9 cellular contexts compared by ENCODE assay signal in genomic region chr22:22235564-22235963, GRCh38. TPM values are rescaled to one million over a fixed set of nuclear protein-coding genes. Genes with fewer than 3 reads are reported as not detected.
A peak's percentile ranks its signal among the peaks of the same experiment; 100 is the strongest.
DNase-seq lines count a peak whose midpoint lies in the region; ATAC-seq and TF ChIP-seq lines count a peak whose summit lies in the region.
"Had no signal": no experiment of that assay in that cellular context is flagged by ENCODE, and none has a peak within 500 bp of the region (broad histone marks: within the 10 kb centered on the region; RNA-seq: fewer than 3 reads in every experiment).

No MANE protein-coding gene starts in this region.

- H3K27ac Mint-ChIP-seq in chondrocyte (ENCODE audit: unreplicated experiment) (no peak overlapping the region), neural crest cell (ENCODE audit: unreplicated experiment) (no peak overlapping the region)
- H3K27ac Mint-ChIP-seq: activated naive CD4-positive, alpha-beta T cell treated with anti-CD3 and anti-CD28 coated beads, Interleukin-2, amount 50 U/mL, for 24 hours had no signal

- H3K36me3 Mint-ChIP-seq in chondrocyte (ENCODE audit: low read depth): no peaks in the 10 kb centered on the region
- H3K36me3 Mint-ChIP-seq in neural crest cell (ENCODE audit: low read depth): no peaks in the 10 kb centered on the region
- H3K36me3 Mint-ChIP-seq: activated naive CD4-positive, alpha-beta T cell treated with anti-CD3 and anti-CD28 coated beads, Interleukin-2, amount 50 U/mL, for 24 hours had no signal

- TF ChIP-seq CTCF in VCaP (conservative IDR thresholded peaks at IDR 0.05): peak; percentile 16; the same call in 1 of the 2 replicates
- peak; percentile 62 for TF ChIP-seq CTCF in chondrocyte (IDR thresholded peaks at IDR 0.05)
- peak; percentile 57 for TF ChIP-seq CTCF in neural crest cell (conservative IDR thresholded peaks at IDR 0.05)

- H3K9me3 Mint-ChIP-seq in chondrocyte (ENCODE audit: low read depth) (no peaks in the 10 kb centered on the region), neural crest cell (no peaks in the 10 kb centered on the region)
- H3K9me3 Mint-ChIP-seq: activated naive CD4-positive, alpha-beta T cell treated with anti-CD3 and anti-CD28 coated beads, Interleukin-2, amount 50 U/mL, for 24 hours had no signal

- no peak for ATAC-seq in HG03108 (IDR thresholded peaks at IDR 0.05; ENCODE audit: unreplicated experiment)
- no peak for ATAC-seq in GM21423 (IDR thresholded peaks at IDR 0.05; ENCODE audit: unreplicated experiment)
- no peak for ATAC-seq in HG02981 (IDR thresholded peaks at IDR 0.05; ENCODE audit: unreplicated experiment)

- H3K4me3 Mint-ChIP-seq in chondrocyte (ENCODE audit: unreplicated experiment) (no peak overlapping the region), neural crest cell (no peak overlapping the region)
- H3K4me3 Mint-ChIP-seq: activated naive CD4-positive, alpha-beta T cell treated with anti-CD3 and anti-CD28 coated beads, Interleukin-2, amount 50 U/mL, for 24 hours had no signal

- DNase-seq in NCI-H1694 (lab: John Stamatoyannopoulos, UW): peak; percentile 41
- DNase-seq in NCI-H1694 treated with DMSO at 0.1 percent for 48 hours (lab: John Stamatoyannopoulos, UW): no peak
- DNase-seq in chondrocyte (ENCODE audit: low spot score): no peak
- peak; percentile 33 for DNase-seq in neural crest cell (ENCODE audit: low read depth, low spot score)

- H3K27ac ChIP-seq in VCaP: no peak overlapping the region

- H3K27me3 Mint-ChIP-seq in chondrocyte (ENCODE audit: low read depth): peaks cover 32% of the 10 kb centered on the region
- peaks cover 75% of the 10 kb centered on the region for H3K27me3 Mint-ChIP-seq in neural crest cell (ENCODE audit: low read depth)
- H3K27me3 Mint-ChIP-seq: activated naive CD4-positive, alpha-beta T cell treated with anti-CD3 and anti-CD28 coated beads, Interleukin-2, amount 50 U/mL, for 24 hours had no signal

- no peaks in the 10 kb centered on the region for H3K4me1 Mint-ChIP-seq in chondrocyte (ENCODE audit: low read depth)
- H3K4me1 Mint-ChIP-seq in neural crest cell: peaks cover 14% of the 10 kb centered on the region
- H3K4me1 Mint-ChIP-seq: activated naive CD4-positive, alpha-beta T cell treated with anti-CD3 and anti-CD28 coated beads, Interleukin-2, amount 50 U/mL, for 24 hours had no signal

RNA-seq across cellular contexts. Expression of gene VPREB1, which starts 9.0 kb away (rescaled TPM):
- total RNA-seq in chondrocyte (not detected in 3 replicates), neural crest cell (not detected in 2 replicates)

Comparison
In these comparisons a context has a peak if more than half of its experiments do, and no peak if none do; other contexts are left out.
1. DNase-seq: peak in NCI-H1694 (single experiment) and neural crest cell (single experiment); none in NCI-H1694 treated with DMSO at 0.1 percent for 48 hours (single experiment) and chondrocyte (single experiment).
2. Peak in every context shown above with its lines, with median percentiles within 50 percentile points of each other: CTCF ChIP-seq.